ENCODE assay signal across 10 cellular contexts in genomic region chr18:62781893-62782292, GRCh38.
DNase-seq lines count a peak whose midpoint lies in the region; ATAC-seq lines count a peak whose summit lies in the region.
"Had no signal": no experiment of that assay in that cellular context is flagged by ENCODE, and none has a peak within 500 bp of the region (broad histone marks: within the 10 kb centered on the region; RNA-seq: fewer than 3 reads in every experiment).

No MANE protein-coding gene starts in this region.

- peak overlapping the region; percentile 66 for H3K27ac ChIP-seq in substantia nigra (ENCODE audit: low read depth, low read length, poor library complexity, severe bottlenecking)
- H3K27ac ChIP-seq: 22Rv1 had no signal

- no peak for ATAC-seq in HG03457 (IDR thresholded peaks at IDR 0.05; ENCODE audit: unreplicated experiment)

- DNase-seq in DMS153 (lab: John Stamatoyannopoulos, UW) (peak; percentile 21), DMS153 treated with DMSO at 0.1 percent for 48 hours (lab: John Stamatoyannopoulos, UW; ENCODE audit: unreplicated experiment) (no peak), RPMI7951 (ENCODE audit: low read depth) (peak; percentile 51), fibroblast of peridontal ligament (ENCODE audit: extremely low read depth) (peak; percentile 66), substantia nigra (lab: John Stamatoyannopoulos, UW) (no peak), midbrain (lab: John Stamatoyannopoulos, UW) (no peak)
- no peak for DNase-seq in stimulated activated CD4-positive, alpha-beta T cell treated with anti-CD3 and anti-CD28 coated beads, Interleukin-15, amount 100 ng/mL, for 24 hours
- DNase-seq: activated CD4-positive, alpha-beta T cell treated with anti-CD3 and anti-CD28 coated beads, Interleukin-2, amount 10 ng/mL, durations not matched to agents 24 days and 14 days had no signal

Comparison
In these comparisons a context has a peak if more than half of its experiments do, and no peak if none do; other contexts are left out.
1. DNase-seq: peak in DMS153 (single experiment), RPMI7951 (single experiment) and fibroblast of peridontal ligament (single experiment); none in DMS153 treated with DMSO at 0.1 percent for 48 hours (single experiment), substantia nigra (0 of 49), midbrain (single experiment) and stimulated activated CD4-positive, alpha-beta T cell treated with anti-CD3 and anti-CD28 coated beads, Interleukin-15, amount 100 ng/mL, for 24 hours (single experiment).